10 cellular contexts compared by ENCODE assay signal in genomic region chr2:154698238-154698788, GRCh38. TPM values are rescaled to one million over a fixed set of nuclear protein-coding genes. Genes with fewer than 3 reads are reported as not detected.
A peak's percentile ranks its signal among the peaks of the same experiment; 100 is the strongest.
DNase-seq lines count a peak whose midpoint lies in the region; ATAC-seq and TF ChIP-seq lines count a peak whose summit lies in the region.
"Had no signal": no experiment of that assay in that cellular context is flagged by ENCODE, and none has a peak within 500 bp of the region (broad histone marks: within the 10 kb centered on the region; RNA-seq: fewer than 3 reads in every experiment).

Gene KCNJ3, plus strand, starts transcription at chr2:154698695. Its CDS starts 81 bp downstream, at chr2:154698776.

- ATAC-seq in activated T-cell treated with anti-CD3 and anti-CD28 coated beads, Interleukin-2, amount 50 U/mL, for 72 hours (replicated peaks in 1 of 2), result no peak
- peak; percentile 23 for ATAC-seq in mucosa of descending colon
- ATAC-seq in HG02798 (IDR thresholded peaks at IDR 0.05; ENCODE audit: poor library complexity, unreplicated experiment), result no peak
- ATAC-seq in HG02884 (IDR thresholded peaks at IDR 0.05; ENCODE audit: unreplicated experiment), result no peak

- intact Hi-C loops in colonic mucosa (cut with DNase I), result no loop called here
- intact Hi-C loops in mucosa of descending colon (cut with DNase I, micrococcal nuclease), result no loop called here
- intact Hi-C loops in transverse colon (cut with DNase I; ENCODE audit: low total_unique reads), result no loop called here

- in situ Hi-C loops in transverse colon (cut with MboI; ENCODE audit: low pct_ligation_motif_present in 1 of 4, low pct_unique_long_range_greater_than_20kb in 1 of 4, low sequenced_read_pairs in 3 of 4), result no loop called here

- H3K4me1 ChIP-seq in colonic mucosa (peaks cover 5% of the 10 kb centered on the region), mucosa of descending colon (ENCODE audit: low read depth) (peaks cover 20% of the 10 kb centered on the region), transverse colon (peaks cover 6 to 31% (median 25%) of the 10 kb centered on the region in 4 donors)

- no peak for TF ChIP-seq POLR2A in transverse colon (IDR thresholded peaks at IDR 0.05)

- no peaks in the 10 kb centered on the region for H3K4me1 Mint-ChIP-seq in activated T-cell treated with anti-CD3 and anti-CD28 coated beads, Interleukin-2, amount 50 U/mL, for 72 hours (ENCODE audit: low read depth)

- 0 to 12% methylated on average over 5 to 19 of the region's 28 CpGs for WGBS in transverse colon (ENCODE audit: low coverage in 1 of 2), 2 donors

- H3K27me3 Mint-ChIP-seq in activated T-cell treated with anti-CD3 and anti-CD28 coated beads, Interleukin-2, amount 50 U/mL, for 72 hours (ENCODE audit: low read depth), result peaks cover 32% of the 10 kb centered on the region

- H3K9me3 Mint-ChIP-seq in activated T-cell treated with anti-CD3 and anti-CD28 coated beads, Interleukin-2, amount 50 U/mL, for 72 hours, result peaks cover 0 to 4% of the 10 kb centered on the region in 2 donors

- H3K27ac Mint-ChIP-seq in activated T-cell treated with anti-CD3 and anti-CD28 coated beads, Interleukin-2, amount 50 U/mL, for 72 hours, result no peak within 1 kb of the TSS

- TF ChIP-seq CTCF in colonic mucosa (IDR thresholded peaks at IDR 0.05) (no peak), mucosa of descending colon (IDR thresholded peaks at IDR 0.05) (no peak), transverse colon (IDR thresholded peaks at IDR 0.05) (no peak)

- TF ChIP-seq EP300 in transverse colon (IDR thresholded peaks at IDR 0.05; ENCODE audit: low read depth), result no peak

- peaks cover 3 to 10% of the 10 kb centered on the region in 2 donors for H3K36me3 Mint-ChIP-seq in activated T-cell treated with anti-CD3 and anti-CD28 coated beads, Interleukin-2, amount 50 U/mL, for 72 hours (ENCODE audit: insufficient read depth in 2 of 2)

- DNase-seq in activated T-cell treated with anti-CD3 and anti-CD28 coated beads, Interleukin-2, amount 50 U/mL, for 72 hours, result no peak
- no peak for DNase-seq in activated T-cell treated with anti-CD3 and anti-CD28 coated beads, Interleukin-2, amount 50 U/mL, for 48 hours
- DNase-seq in colonic mucosa (no peak), mucosa of descending colon (no peak), transverse colon (no peak), mesenteric fat pad (ENCODE audit: low spot score) (no peak)
- DNase-seq: activated CD4-positive, CD25-positive, alpha-beta regulatory T cell had no signal

- H3K27ac ChIP-seq in colonic mucosa (no peak within 1 kb of the TSS), transverse colon (no peak within 1 kb of the TSS)

- no peaks in the 10 kb centered on the region for H3K9me3 ChIP-seq in colonic mucosa
- no peaks in the 10 kb centered on the region for H3K9me3 ChIP-seq in mucosa of descending colon
- no peaks in the 10 kb centered on the region for H3K9me3 ChIP-seq in transverse colon

- H3K4me3 Mint-ChIP-seq in activated T-cell treated with anti-CD3 and anti-CD28 coated beads, Interleukin-2, amount 50 U/mL, for 72 hours, result peak within 1 kb of the TSS; percentile 39 to 50

- H3K36me3 ChIP-seq in colonic mucosa, result no peaks in the 10 kb centered on the region
- no peaks in the 10 kb centered on the region for H3K36me3 ChIP-seq in mucosa of descending colon (ENCODE audit: low read depth)
- no peaks in the 10 kb centered on the region for H3K36me3 ChIP-seq in transverse colon

- peaks cover 14% of the 10 kb centered on the region for H3K27me3 ChIP-seq in colonic mucosa
- H3K27me3 ChIP-seq in transverse colon, result peaks cover 34% of the 10 kb centered on the region

- H3K4me3 ChIP-seq in colonic mucosa, result peak within 1 kb of the TSS; percentile 27
- H3K4me3 ChIP-seq in mucosa of descending colon, result no peak within 1 kb of the TSS
- peak within 1 kb of the TSS; percentile 17 to 52 (median 38) for H3K4me3 ChIP-seq in transverse colon

- no peak within 1 kb of the TSS for H3K9ac ChIP-seq in colonic mucosa (ENCODE audit: low read depth in 2 of 2, low read length in 2 of 2)

RNA-seq across cellular contexts. Expression of gene KCNJ3, which starts in this region (rescaled TPM):
- not detected for total RNA-seq in activated T-cell treated with anti-CD3 and anti-CD28 coated beads, Interleukin-2, amount 50 U/mL, for 72 hours
- under 1 TPM; 0.32 to 0.62 TPM for total RNA-seq in colonic mucosa
- under 1 TPM; 0.29 to 0.54 (median 0.38) TPM for total RNA-seq in mucosa of descending colon
- 1 to 10 TPM in 1 of 4 donors, under 1 TPM in 2, not detected in 1; 0.40 to 1.3 (median 0.55) TPM for total RNA-seq in transverse colon
- not detected for total RNA-seq in mesenteric fat pad
- total RNA-seq: dermis microvascular lymphatic vessel endothelial cell had no signal

Comparison
In these comparisons a context has a peak if more than half of its experiments do, and no peak if none do; other contexts are left out.
1. Peak in ATAC-seq in mucosa of descending colon; RNA of the gene not detected or under 1 TPM.